3 cellular contexts compared by ENCODE assay signal in genomic region chr6:90780778-90781177, GRCh38.
"Had no signal": no experiment of that assay in that cellular context is flagged by ENCODE, and none has a peak within 500 bp of the region (broad histone marks: within the 10 kb centered on the region; RNA-seq: fewer than 3 reads in every experiment).

No MANE protein-coding gene starts in this region.

- DNase-seq: GDM1, GF-D8 had no signal

- H3K4me3 ChIP-seq: GM12878 had no signal

- ATAC-seq: GM12878 had no signal
